8 cellular contexts compared by ENCODE assay signal in the genomic region with DNA sequence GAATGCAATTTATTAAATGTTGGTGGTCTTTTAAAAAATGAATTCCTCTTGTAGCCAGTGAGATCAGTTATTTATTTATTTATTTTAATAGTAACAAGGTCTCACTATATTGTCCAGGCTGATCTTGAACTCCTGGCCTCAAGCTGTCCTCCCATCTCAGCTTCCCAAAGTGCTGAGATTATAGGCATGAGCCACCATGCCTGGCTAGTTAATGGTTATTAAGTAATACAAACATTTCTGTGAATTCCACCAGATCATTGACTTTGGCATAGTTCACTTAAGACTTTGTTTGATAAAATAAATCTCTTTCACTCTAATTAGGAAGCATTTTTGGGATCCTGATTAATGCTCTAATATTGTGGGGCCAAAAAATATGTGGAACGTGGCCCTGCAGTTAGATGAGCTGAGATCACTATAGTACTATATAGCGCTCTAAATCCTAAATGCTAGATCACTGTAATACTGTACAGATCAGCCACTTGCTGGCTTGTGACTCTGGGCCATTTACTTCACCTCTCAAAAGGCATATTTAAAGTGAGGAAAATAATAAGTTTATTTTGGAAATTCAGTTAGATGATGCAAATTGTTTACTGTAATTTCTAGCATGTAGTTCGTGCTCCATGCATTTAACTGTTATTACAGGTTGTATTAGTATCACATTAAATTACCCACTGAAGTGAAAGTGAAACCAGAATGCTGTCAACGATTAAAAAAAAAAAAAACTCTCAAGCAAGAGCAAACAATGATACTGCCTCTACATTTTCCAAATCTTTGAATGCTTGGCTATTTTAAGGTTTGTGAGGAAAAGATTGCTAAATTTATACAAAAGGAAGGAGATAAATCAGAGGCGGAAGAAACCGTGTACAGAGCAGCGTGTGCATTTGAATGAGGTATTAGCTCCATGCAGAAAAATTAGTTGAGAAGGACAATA. TPM values are rescaled to one million over a fixed set of nuclear protein-coding genes. Genes with fewer than 3 reads are reported as not detected.
A peak's percentile ranks its signal among the peaks of the same experiment; 100 is the strongest.
DNase-seq lines count a peak whose midpoint lies in the region; ATAC-seq and TF ChIP-seq lines count a peak whose summit lies in the region.

No MANE protein-coding gene starts in this region.

- H3K4me3 Mint-ChIP-seq in osteocyte (ENCODE audit: unreplicated experiment): peak overlapping the region; percentile 85
- H3K4me3 Mint-ChIP-seq in endodermal cell: no peak overlapping the region

- no peak for ATAC-seq in GM19035 (IDR thresholded peaks at IDR 0.05; ENCODE audit: unreplicated experiment)
- no peak for ATAC-seq in GM18868 (IDR thresholded peaks at IDR 0.05; ENCODE audit: unreplicated experiment)
- no peak for ATAC-seq in GM18861 (IDR thresholded peaks at IDR 0.05; ENCODE audit: unreplicated experiment)

- H3K4me1 Mint-ChIP-seq in osteocyte (ENCODE audit: unreplicated experiment): peaks cover 19% of the 10 kb centered on the region
- peaks cover 3% of the 10 kb centered on the region for H3K4me1 Mint-ChIP-seq in endodermal cell

- H3K27me3 Mint-ChIP-seq in osteocyte (ENCODE audit: unreplicated experiment): no peaks in the 10 kb centered on the region
- H3K27me3 Mint-ChIP-seq in endodermal cell (ENCODE audit: insufficient read depth): no peaks in the 10 kb centered on the region

- H3K4me1 ChIP-seq in OCI-LY1 (ENCODE audit: insufficient read depth, low read length, severe bottlenecking) (peaks cover 12% of the 10 kb centered on the region), endodermal cell (ENCODE audit: control insufficient read depth, insufficient read depth, low read length) (no peaks in the 10 kb centered on the region)

- peak overlapping the region; percentile 93 for H3K27ac Mint-ChIP-seq in osteocyte (ENCODE audit: unreplicated experiment)
- no peak overlapping the region for H3K27ac Mint-ChIP-seq in endodermal cell

- DNase-seq in GM06990 (ENCODE audit: extremely low read depth, insufficient read length) (no peak), dermis microvascular lymphatic vessel endothelial cell (ENCODE audit: low read depth in 2 of 2) (peak; percentile 25), osteocyte (ENCODE audit: extremely low spot score, unreplicated experiment) (no peak), endodermal cell (no peak)

- 94 to 100% methylated on average over 2 to 6 of the region's 7 CpGs for WGBS in endodermal cell (ENCODE audit: insufficient coverage in 1 of 2, insufficient read length in 1 of 2), 2 experiments

- no peaks in the 10 kb centered on the region for H3K27me3 ChIP-seq in GM06990 (replicated peaks; ENCODE audit: control insufficient read depth, insufficient read depth, low read length)
- H3K27me3 ChIP-seq in OCI-LY1 (ENCODE audit: insufficient read depth, low read length): no peaks in the 10 kb centered on the region
- no peaks in the 10 kb centered on the region for H3K27me3 ChIP-seq in endodermal cell (ENCODE audit: control insufficient read depth, insufficient read depth, low read length, poor library complexity, severe bottlenecking)

- H3K36me3 Mint-ChIP-seq in osteocyte (ENCODE audit: unreplicated experiment) (no peaks in the 10 kb centered on the region), endodermal cell (ENCODE audit: low read depth) (no peaks in the 10 kb centered on the region)

- peak overlapping the region; percentile 65 for H3K9ac ChIP-seq in OCI-LY1 (ENCODE audit: low read length)
- H3K9ac ChIP-seq in endodermal cell (ENCODE audit: extremely low read depth, low read length, poor library complexity, severe bottlenecking): no peak overlapping the region

- H3K9me3 ChIP-seq in OCI-LY1 (ENCODE audit: low read length) (no peaks in the 10 kb centered on the region), endodermal cell (ENCODE audit: control insufficient read depth, low read length) (no peaks in the 10 kb centered on the region)

- TF ChIP-seq CTCF in GM06990 (IDR thresholded peaks at IDR 0.05; ENCODE audit: insufficient read depth, low read length, poor library complexity, severe bottlenecking) (no peak), OCI-LY1 (IDR thresholded peaks at IDR 0.05; ENCODE audit: low read length) (no peak), osteocyte (IDR thresholded peaks at IDR 0.05) (no peak), endodermal cell (conservative IDR thresholded peaks at IDR 0.05) (no peak)

- no peaks in the 10 kb centered on the region for H3F3A ChIP-seq in OCI-LY1 (ENCODE audit: insufficient read depth, low read length)

- H3K9me3 Mint-ChIP-seq in osteocyte (ENCODE audit: unreplicated experiment): no peaks in the 10 kb centered on the region
- no peaks in the 10 kb centered on the region for H3K9me3 Mint-ChIP-seq in endodermal cell

- peak overlapping the region; percentile 64 for H2AFZ ChIP-seq in OCI-LY1 (ENCODE audit: low read length)

- H3K36me3 ChIP-seq in GM06990 (ENCODE audit: control insufficient read depth, insufficient read depth, low read length) (no peaks in the 10 kb centered on the region), OCI-LY1 (ENCODE audit: insufficient read depth, low read length) (no peaks in the 10 kb centered on the region), endodermal cell (ENCODE audit: control insufficient read depth, insufficient read depth, low read length) (no peaks in the 10 kb centered on the region)

- no peak overlapping the region for H3K27ac ChIP-seq in OCI-LY1 (ENCODE audit: low read depth, low read length, poor library complexity, severe bottlenecking)
- H3K27ac ChIP-seq in endodermal cell (ENCODE audit: low read depth, low read length): no peak overlapping the region

- no peaks in the 10 kb centered on the region for H3K9me2 ChIP-seq in OCI-LY1 (ENCODE audit: low read depth, low read length)

- H3K79me2 ChIP-seq in OCI-LY1 (ENCODE audit: insufficient read depth, low read length): no peaks in the 10 kb centered on the region

- H3K4me3 ChIP-seq in GM06990 (replicated peaks; ENCODE audit: low read depth, low read length): peak overlapping the region; percentile 54
- peak overlapping the region; percentile 59 for H3K4me3 ChIP-seq in OCI-LY1 (ENCODE audit: low read depth, low read length, poor library complexity, severe bottlenecking)
- H3K4me3 ChIP-seq in endodermal cell (ENCODE audit: low read length): no peak overlapping the region

- no peaks in the 10 kb centered on the region for H4K20me1 ChIP-seq in OCI-LY1 (ENCODE audit: insufficient read depth, low read length)

- peak overlapping the region; percentile 79 for H3K4me2 ChIP-seq in OCI-LY1 (ENCODE audit: low read length)

RNA-seq across cellular contexts. Expression of gene FAS, which starts 15.9 kb away (rescaled TPM):
- total RNA-seq in dermis microvascular lymphatic vessel endothelial cell (5.8 and 7.6 TPM in 2 replicates), osteocyte (6.9 and 8.8 TPM in 2 replicates), endodermal cell (under 1 TPM in 1 of 2 donors, not detected in 1; 0.95 TPM)
- 6.3 TPM for polyA plus RNA-seq in endodermal cell (2013, experiment 1 of 2)
- polyA plus RNA-seq in endodermal cell (2013, experiment 2 of 2): 6.9 TPM

RNA-seq across cellular contexts. Expression of gene ACTA2, which starts 22.1 kb away (rescaled TPM):
- 4.1 and 7.1 TPM in 2 replicates for total RNA-seq in dermis microvascular lymphatic vessel endothelial cell
- total RNA-seq in osteocyte: 315 and 329 TPM in 2 replicates
- total RNA-seq in endodermal cell: not detected
- polyA plus RNA-seq in endodermal cell (2013, experiment 1 of 2): 86.0 TPM
- 99.5 TPM for polyA plus RNA-seq in endodermal cell (2013, experiment 2 of 2)

Comparison
In these comparisons a context has a peak if more than half of its experiments do, and no peak if none do; other contexts are left out.
1. DNase-seq: peak in dermis microvascular lymphatic vessel endothelial cell (2 of 2); none in GM06990 (single experiment), osteocyte (single experiment) and endodermal cell (single experiment).
2. RNA of gene ACTA2, which starts 22.1 kb away (total RNA-seq): 315 to 329 TPM in osteocyte; 4.1 to 7.1 TPM in dermis microvascular lymphatic vessel endothelial cell and not detected in endodermal cell; every median in the first group is over 10 times any median in the second.